8 cellular contexts compared by ENCODE assay signal in genomic region chr10:96043895-96044580, GRCh38. TPM values are rescaled to one million over a fixed set of nuclear protein-coding genes. Genes with fewer than 3 reads are reported as not detected.
DNase-seq lines count a peak whose midpoint lies in the region; ATAC-seq and TF ChIP-seq lines count a peak whose summit lies in the region.

No MANE protein-coding gene starts in this region.

- H3K27me3 ChIP-seq in mononuclear cell (ENCODE audit: insufficient read depth, low read length), result peaks cover under 1% of the 10 kb centered on the region

- H3K4me1 ChIP-seq in mononuclear cell (ENCODE audit: insufficient read depth, low read length), result peaks cover 30% of the 10 kb centered on the region

- CTCF ChIA-PET in AG04449 (lab: Yijun Ruan, JAX), result no interaction called here

- TF ChIP-seq CTCF in AG04449 (IDR thresholded peaks at IDR 0.05; ENCODE audit: insufficient read depth, low read length, missing control alignments), result no peak
- TF ChIP-seq CTCF in epithelial cell of esophagus (IDR thresholded peaks at IDR 0.05; ENCODE audit: insufficient read depth, low read depth, low read length, missing control alignments), result no peak

- H3K4me3 ChIP-seq in AG04449 (ENCODE audit: low read depth, low read length), result peak overlapping the region; percentile 80
- peak overlapping the region; percentile 77 for H3K4me3 ChIP-seq in epithelial cell of esophagus (ENCODE audit: low read length)
- H3K4me3 ChIP-seq in mononuclear cell (ENCODE audit: low read length), result peak overlapping the region; percentile 68

- ATAC-seq in GM18861 (IDR thresholded peaks at IDR 0.05; ENCODE audit: unreplicated experiment) (peak; percentile 13), HG03066 (IDR thresholded peaks at IDR 0.05; ENCODE audit: low read depth, unreplicated experiment) (peak; percentile 43)

- DNase-seq in AG04449 (ENCODE audit: low read depth, low spot score) (no peak), NOMO-1 (lab: John Stamatoyannopoulos, UW; ENCODE audit: unreplicated experiment in 2 of 2) (peak; percentile 31 to 44), epithelial cell of esophagus (ENCODE audit: low read depth) (peak; percentile 50)
- DNase-seq in activated CD8-positive, alpha-beta memory T cell treated with anti-CD3 and anti-CD28 coated beads, Interleukin-2, amount 50 U/mL, for 4 hours, result peak; percentile 57
- DNase-seq in stimulated activated CD8-positive, alpha-beta memory T cell treated with anti-CD3 and anti-CD28 coated beads, Interleukin-4, amount 100 ng/mL, for 4 hours (ENCODE audit: low read depth in 2 of 2, low spot score in 1 of 2), result peak; percentile 14 to 18

- POLR2A ChIA-PET in AG04449 (lab: Yijun Ruan, JAX), result interaction anchor here (0.8 to 1.4 kb wide), 2 partner anchors 86 to 314 kb away, joined by 4 to 7 read pairs; partner anchors contain the start of gene ZNF518A

- no peaks in the 10 kb centered on the region for H3K9me3 ChIP-seq in mononuclear cell (ENCODE audit: low read depth, low read length)

RNA-seq across cellular contexts. Expression of gene CCNJ, which starts 0.7 kb away (rescaled TPM):
- total RNA-seq in mononuclear cell, result 14.7 TPM
